1 cellular context compared by ENCODE assay signal in the genomic region with DNA sequence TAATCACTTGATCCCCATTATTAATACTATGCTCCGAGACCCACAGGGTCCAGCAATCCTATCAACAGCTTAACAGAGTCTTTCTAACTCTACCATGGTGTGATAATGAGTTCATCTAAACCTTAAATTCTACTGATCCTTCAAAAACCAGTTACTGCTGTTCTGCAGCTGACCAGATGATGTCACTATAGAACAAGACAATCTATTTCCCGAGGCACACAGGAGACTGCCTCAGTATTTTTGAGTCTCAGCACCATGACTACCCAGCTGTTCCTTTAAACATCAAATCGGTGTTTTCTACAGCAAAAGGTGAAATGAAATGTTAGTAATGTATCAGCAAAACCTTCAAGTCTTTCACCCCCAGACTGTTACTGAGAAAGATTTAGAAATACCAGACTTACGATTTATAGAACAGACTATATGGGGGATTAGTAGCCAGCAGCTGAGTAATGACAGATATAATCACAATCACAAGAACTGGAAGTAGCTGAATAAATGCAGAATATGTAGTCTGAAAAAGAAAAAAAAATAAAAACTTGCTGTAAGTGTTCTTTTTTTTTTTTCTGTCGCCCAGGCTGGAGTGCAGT.
TF ChIP-seq lines count a peak whose summit lies in the region.

No MANE protein-coding gene starts in this region.

TF ChIP-seq in GM23338, 12 proteins besides CTCF, POLR2A, EP300 and RAD21 (continued from another document):
- no peak for TF ChIP-seq ZNF462 (CRISPR knock-in tag; IDR thresholded peaks at IDR 0.05)
